In genomic region chr11:7524831-7525230, GRCh38 we compare ENCODE assay signal across 16 cellular contexts. TPM values are rescaled to one million over a fixed set of nuclear protein-coding genes. Genes with fewer than 3 reads are reported as not detected.
A peak's percentile ranks its signal among the peaks of the same experiment; 100 is the strongest.
DNase-seq lines count a peak whose midpoint lies in the region; ATAC-seq lines count a peak whose summit lies in the region.
"Had no signal": no experiment of that assay in that cellular context is flagged by ENCODE, and none has a peak within 500 bp of the region (broad histone marks: within the 10 kb centered on the region; RNA-seq: fewer than 3 reads in every experiment).

No MANE protein-coding gene starts in this region.

- no peak overlapping the region for H2BK12ac ChIP-seq in trophoblast cell (ENCODE audit: low read length)

- H4K91ac ChIP-seq in trophoblast cell (ENCODE audit: low read depth, low read length): no peak overlapping the region

- H3K18ac ChIP-seq in trophoblast cell (ENCODE audit: low read length): no peak overlapping the region

- H3K9me3 ChIP-seq in endocrine pancreas (ENCODE audit: control insufficient read depth, low read length) (no peaks in the 10 kb centered on the region), trophoblast cell (ENCODE audit: insufficient read depth, low read depth, low read length) (peaks cover 3% of the 10 kb centered on the region)

- peak; percentile 3 for DNase-seq in DMS153 (lab: John Stamatoyannopoulos, UW)
- DNase-seq in DMS153 treated with DMSO at 0.1 percent for 48 hours (lab: John Stamatoyannopoulos, UW; ENCODE audit: unreplicated experiment): no peak
- DNase-seq in naive thymus-derived CD8-positive, alpha-beta T cell: no peak
- no peak for DNase-seq in trophoblast cell
- no peak for DNase-seq in activated CD4-positive, alpha-beta T cell treated with anti-CD3 and anti-CD28 coated beads for 4 hours
- DNase-seq: activated CD8-positive, alpha-beta T cell treated with anti-CD3 and anti-CD28 coated beads, Interleukin-2, amount 10 ng/mL, durations not matched to agents 7 days and 5 days; activated naive CD4-positive, alpha-beta T cell treated with Interleukin-2 at 50 U/mL for 16 hours; cerebellar nuclear complex; H7; NCI-H1930; PC-3; T-helper 2 cell had no signal

- no peaks in the 10 kb centered on the region for H3K4me1 ChIP-seq in endocrine pancreas (ENCODE audit: control insufficient read depth, insufficient read depth, low read length)
- H3K4me1 ChIP-seq in trophoblast cell (ENCODE audit: control insufficient read depth in 1 of 2, insufficient read depth in 2 of 2, low read length in 2 of 2): peaks cover 4 to 10% of the 10 kb centered on the region in 2 experiments

- H2AK5ac ChIP-seq in trophoblast cell (ENCODE audit: low read length): no peak overlapping the region

- peak overlapping the region; percentile 49 to 97 (median 79) for H3K27ac Mint-ChIP-seq in IgD-negative memory B cell
- peak overlapping the region in 6 of 10 donors; percentile 45 to 83 (median 68) for H3K27ac Mint-ChIP-seq in naive thymus-derived CD8-positive, alpha-beta T cell
- H3K27ac Mint-ChIP-seq: activated CD8-positive, alpha-beta T cell treated with anti-CD3 and anti-CD28 coated beads, Interleukin-2, amount 10 ng/mL, durations not matched to agents 7 days and 5 days had no signal

- H3K4ac ChIP-seq in trophoblast cell (ENCODE audit: low read depth, low read length): no peak overlapping the region

- H3K4me2 ChIP-seq in trophoblast cell (ENCODE audit: low read length): no peak overlapping the region

- H3K9ac ChIP-seq in endocrine pancreas (ENCODE audit: control insufficient read depth, insufficient read depth, low read length) (peak overlapping the region; percentile 32), trophoblast cell (ENCODE audit: low read length) (no peak overlapping the region)

- H3K14ac ChIP-seq in trophoblast cell (ENCODE audit: low read length): no peak overlapping the region

- H3K79me2 ChIP-seq in trophoblast cell (ENCODE audit: control insufficient read depth, insufficient read depth, low read length, poor library complexity): no peaks in the 10 kb centered on the region

- H3K27me3 ChIP-seq in endocrine pancreas (ENCODE audit: control insufficient read depth, insufficient read depth, low read length) (no peaks in the 10 kb centered on the region), trophoblast cell (ENCODE audit: insufficient read depth, low read length) (no peaks in the 10 kb centered on the region)

- no peak overlapping the region for H4K8ac ChIP-seq in trophoblast cell (ENCODE audit: low read depth, low read length)

- H2BK120ac ChIP-seq in trophoblast cell (ENCODE audit: insufficient read depth, low read length, poor library complexity): no peak overlapping the region

- H3K79me1 ChIP-seq in trophoblast cell (ENCODE audit: low read length): no peaks in the 10 kb centered on the region

- H3K4me3 Mint-ChIP-seq in IgD-negative memory B cell: peak overlapping the region in 3 of 4 donors; percentile 7 to 87 (median 80)
- H3K4me3 Mint-ChIP-seq in naive thymus-derived CD8-positive, alpha-beta T cell: peak overlapping the region in 3 of 10 donors; percentile 12 to 35 (median 32)
- H3K4me3 Mint-ChIP-seq: activated CD8-positive, alpha-beta T cell treated with anti-CD3 and anti-CD28 coated beads, Interleukin-2, amount 10 ng/mL, durations not matched to agents 7 days and 5 days had no signal

- WGBS in trophoblast cell (ENCODE audit: extremely low coverage, insufficient coverage, insufficient read length): no CpG with 5 or more reads among the region's 4 CpGs

- peaks cover 31 to 47% (median 37%) of the 10 kb centered on the region in 3 donors for H3K4me1 Mint-ChIP-seq in IgD-negative memory B cell
- peaks cover 28 to 59% (median 45%) of the 10 kb centered on the region in 4 donors for H3K4me1 Mint-ChIP-seq in naive thymus-derived CD8-positive, alpha-beta T cell

- no peak overlapping the region for H2BK5ac ChIP-seq in trophoblast cell (ENCODE audit: low read depth, low read length, poor library complexity)

- no peak overlapping the region for H3K27ac ChIP-seq in trophoblast cell (ENCODE audit: low read depth, low read length)
- H3K27ac ChIP-seq: 22Rv1 had no signal

- H3K23ac ChIP-seq in trophoblast cell (ENCODE audit: low read length): no peak overlapping the region

- H3K9me3 Mint-ChIP-seq in IgD-negative memory B cell: no peaks in the 10 kb centered on the region
- no peaks in the 10 kb centered on the region for H3K9me3 Mint-ChIP-seq in naive thymus-derived CD8-positive, alpha-beta T cell

- POLR2A ChIA-PET in naive thymus-derived CD8-positive, alpha-beta T cell (lab: Charles Lee): interaction anchor here (6.8 kb wide), 1 partner anchor 10 kb away, joined by 55 read pairs; the partner anchor contains the start of gene PPFIBP2

- H3K36me3 ChIP-seq in endocrine pancreas (ENCODE audit: control insufficient read depth, insufficient read depth, low read length) (no peaks in the 10 kb centered on the region), trophoblast cell (ENCODE audit: control insufficient read depth in 1 of 2, insufficient read depth in 2 of 2, low read length in 2 of 2) (no peaks in the 10 kb centered on the region)

- H3K27me3 Mint-ChIP-seq in IgD-negative memory B cell: no peaks in the 10 kb centered on the region
- no peaks in the 10 kb centered on the region for H3K27me3 Mint-ChIP-seq in naive thymus-derived CD8-positive, alpha-beta T cell

- ATAC-seq in naive thymus-derived CD8-positive, alpha-beta T cell: no peak
- ATAC-seq in GM19395 (IDR thresholded peaks at IDR 0.05; ENCODE audit: unreplicated experiment): no peak
- ATAC-seq: activated CD8-positive, alpha-beta T cell treated with anti-CD3 and anti-CD28 coated beads, Interleukin-2, amount 10 ng/mL, durations not matched to agents 7 days and 5 days; PC-3 had no signal

- H3K4me3 ChIP-seq in endocrine pancreas (ENCODE audit: control insufficient read depth, insufficient read depth, low read length) (no peak overlapping the region), trophoblast cell (ENCODE audit: low read depth, low read length) (no peak overlapping the region)

- H2AFZ ChIP-seq in trophoblast cell (ENCODE audit: insufficient read depth, low read length, poor library complexity): no peak overlapping the region

- no peak overlapping the region for H4K12ac ChIP-seq in trophoblast cell (ENCODE audit: low read depth, low read length)

- peaks cover 3% of the 10 kb centered on the region for H3K36me3 Mint-ChIP-seq in IgD-negative memory B cell
- H3K36me3 Mint-ChIP-seq in naive thymus-derived CD8-positive, alpha-beta T cell: peaks cover 0 to 2% (median 0%) of the 10 kb centered on the region in 3 donors

RNA-seq across cellular contexts. Expression of gene PPFIBP2, which starts 11.0 kb away (rescaled TPM):
- polyA plus RNA-seq in IgD-negative memory B cell: 29.1 TPM
- total RNA-seq in naive thymus-derived CD8-positive, alpha-beta T cell: 10 to 100 TPM; 82.6 to 88.0 TPM
- 10 to 100 TPM in 1 of 3 donors, 1 to 10 TPM in 2; 2.6 to 32.2 (median 5.6) TPM for polyA plus RNA-seq in naive thymus-derived CD8-positive, alpha-beta T cell
- 23.3 and 24.1 TPM in 2 replicates for polyA plus RNA-seq in trophoblast cell (2013)

RNA-seq across cellular contexts. Expression of gene OLFML1, which starts 39.5 kb away (rescaled TPM):
- 0.08 TPM for polyA plus RNA-seq in IgD-negative memory B cell
- not detected for total RNA-seq in naive thymus-derived CD8-positive, alpha-beta T cell
- polyA plus RNA-seq in naive thymus-derived CD8-positive, alpha-beta T cell: under 1 TPM in 2 of 3 donors, not detected in 1; 0.15 to 0.22 TPM
- 2.4 TPM in 2 replicates for polyA plus RNA-seq in trophoblast cell (2013)
- total RNA-seq: activated CD8-positive, alpha-beta T cell treated with anti-CD3 and anti-CD28 coated beads, Interleukin-2, amount 10 ng/mL, durations not matched to agents 7 days and 5 days; PC-3 had no signal
